In genomic region chr3:49092948-49093852, GRCh38 we compare ENCODE assay signal across 8 cellular contexts. TPM values are rescaled to one million over a fixed set of nuclear protein-coding genes. Genes with fewer than 3 reads are reported as not detected.
DNase-seq lines count a peak whose midpoint lies in the region; ATAC-seq, FAIRE-seq and TF ChIP-seq lines count a peak whose summit lies in the region.

No MANE protein-coding gene starts in this region.

- H3K9ac ChIP-seq in neural progenitor cell, result peak overlapping the region; percentile 94

- POLR2A ChIA-PET in Caco-2 (lab: Charles Lee), result interaction anchor here (0.6 to 3.0 kb wide), 17 partner anchors 11 to 1959 kb away, joined by 3 to 44 read pairs (median 8); partner anchors contain the start of genes CELSR3, IMPDH2, LAMB2 and NDUFAF3

- TSS peak; percentile 86 for BruUV-seq in Caco-2 (replicated peaks; lab: Mats Ljungman, UMichigan)

- H3K27me3 ChIP-seq in Caco-2 (replicated peaks; ENCODE audit: control insufficient read depth, insufficient read depth, low read length) (no peaks in the 10 kb centered on the region), neural progenitor cell (no peaks in the 10 kb centered on the region), stomach (no peaks in the 10 kb centered on the region)

- H3K4me1 Mint-ChIP-seq in Caco-2 (ENCODE audit: low read depth, unreplicated experiment) (no peaks in the 10 kb centered on the region), neural progenitor cell (peaks cover 22% of the 10 kb centered on the region)

- H3K27ac ChIP-seq in neural progenitor cell (peak overlapping the region; percentile 99), stomach (peak overlapping the region; percentile 97 to 99 (median 98))

- H3K4me2 ChIP-seq in neural progenitor cell, result peak overlapping the region; percentile 84

- H3F3A ChIP-seq in neural progenitor cell (ENCODE audit: low read depth), result peaks cover 36% of the 10 kb centered on the region

- ATAC-seq in GM21360 (IDR thresholded peaks at IDR 0.05; ENCODE audit: unreplicated experiment), result peak; percentile 35

- H3K9me3 ChIP-seq in Caco-2 (no peaks in the 10 kb centered on the region), neural progenitor cell (ENCODE audit: low read depth) (no peaks in the 10 kb centered on the region), stomach (no peaks in the 10 kb centered on the region)

- H3K4me1 ChIP-seq in Caco-2, result peaks cover 4% of the 10 kb centered on the region
- peaks cover 19% of the 10 kb centered on the region for H3K4me1 ChIP-seq in neural progenitor cell
- H3K4me1 ChIP-seq in stomach, result peaks cover 25 to 61% (median 58%) of the 10 kb centered on the region in 4 donors

- no peak for FAIRE-seq in RCC 7860 (lab: Jason Lieb, UNC)

- H3K27ac Mint-ChIP-seq in Caco-2 (ENCODE audit: unreplicated experiment) (peak overlapping the region; percentile 99), neural progenitor cell (peak overlapping the region; percentile 81)

- TF ChIP-seq POLR2A in stomach (IDR thresholded peaks at IDR 0.05), result no peak

- H4K20me1 ChIP-seq in neural progenitor cell (ENCODE audit: low read depth), result peaks cover 48% of the 10 kb centered on the region

- peak overlapping the region; percentile 95 for H3K4me3 Mint-ChIP-seq in Caco-2 (ENCODE audit: unreplicated experiment)
- H3K4me3 Mint-ChIP-seq in neural progenitor cell, result peak overlapping the region; percentile 98

- TF ChIP-seq EP300 in stomach (IDR thresholded peaks at IDR 0.05), result no peak

- H2AFZ ChIP-seq in neural progenitor cell (replicated peaks), result peak overlapping the region; percentile 64

- H3K79me2 ChIP-seq in neural progenitor cell (ENCODE audit: low read depth), result peaks cover 53% of the 10 kb centered on the region

- WGBS in stomach, 5 donors, result 0 to 1% (median 0%) methylated on average over 42 to 85 of the region's 85 CpGs

- intact Hi-C loops in Caco-2 (cut with micrococcal nuclease; ENCODE audit: unreplicated experiment) (loop anchor here (1.0 kb wide), 1 partner anchor 104 kb away; no protein-coding TSS in a partner anchor), stomach (cut with DNase I; ENCODE audit: low total_unique reads) (no loop called here)

- DNase-seq in Caco-2, result peak; percentile 75 to 83
- DNase-seq in HT-29 (ENCODE audit: low spot score), result peak; percentile 61
- peak; percentile 37 for DNase-seq in RCC 7860 (ENCODE audit: low spot score)
- DNase-seq in activated effector memory CD4-positive, alpha-beta T cell treated with anti-CD3 and anti-CD28 coated beads, Interleukin-2, amount 50 U/mL, for 16 hours, result peak; percentile 93
- DNase-seq in foreskin fibroblast, result peak; percentile 75 to 93
- DNase-seq in neural progenitor cell (ENCODE audit: low spot score), result peak; percentile 94
- peak; percentile 81 for DNase-seq in stomach

- H3K9me3 Mint-ChIP-seq in Caco-2 (ENCODE audit: unreplicated experiment) (no peaks in the 10 kb centered on the region), neural progenitor cell (no peaks in the 10 kb centered on the region)

- CTCF ChIA-PET in Caco-2 (lab: Charles Lee), result interaction anchor here (0.8 to 2.6 kb wide), 12 partner anchors 19 to 356 kb away, joined by 3 to 20 read pairs (median 4); partner anchors contain the start of genes IMPDH2, LAMB2, NDUFAF3 and USP19

- H3K36me3 ChIP-seq in Caco-2 (ENCODE audit: control insufficient read depth, insufficient read depth, low read length), result no peaks in the 10 kb centered on the region; the same call in 1 of the 2 replicates
- peaks cover 6% of the 10 kb centered on the region for H3K36me3 ChIP-seq in neural progenitor cell
- peaks cover 10 to 40% (median 27%) of the 10 kb centered on the region in 4 donors for H3K36me3 ChIP-seq in stomach

- H3K36me3 Mint-ChIP-seq in Caco-2 (ENCODE audit: insufficient read depth, unreplicated experiment) (peaks cover 63% of the 10 kb centered on the region), neural progenitor cell (peaks cover 8% of the 10 kb centered on the region)

- no peaks in the 10 kb centered on the region for H3K27me3 Mint-ChIP-seq in Caco-2 (ENCODE audit: insufficient read depth, unreplicated experiment)
- H3K27me3 Mint-ChIP-seq in neural progenitor cell (ENCODE audit: insufficient read depth, low read depth), result peaks cover 2% of the 10 kb centered on the region

- peak overlapping the region; percentile 67 for H3K4me3 ChIP-seq in Caco-2 (ENCODE audit: low read depth, low read length)
- H3K4me3 ChIP-seq in foreskin fibroblast (ENCODE audit: low read depth in 1 of 2, low read length in 2 of 2), result peak overlapping the region; percentile 76 to 99
- peak overlapping the region; percentile 78 for H3K4me3 ChIP-seq in neural progenitor cell
- H3K4me3 ChIP-seq in stomach, result peak overlapping the region; percentile 94 to 100 (median 98)

- TF ChIP-seq CTCF in Caco-2 (IDR thresholded peaks at IDR 0.05; ENCODE audit: insufficient read depth in 1 of 2, low read depth in 1 of 2, low read length in 1 of 2, severe bottlenecking in 1 of 2, unreplicated experiment in 1 of 2), result no peak
- TF ChIP-seq CTCF in foreskin fibroblast (IDR thresholded peaks at IDR 0.05; ENCODE audit: low read depth, low read length), result no peak
- TF ChIP-seq CTCF in neural progenitor cell (IDR thresholded peaks at IDR 0.05), result no peak
- no peak for TF ChIP-seq CTCF in stomach (IDR thresholded peaks at IDR 0.05)

RNA-seq across cellular contexts. Expression of gene QRICH1, which starts 0.7 kb away (rescaled TPM):
- 112 and 119 TPM in 2 replicates for total RNA-seq in Caco-2 (2022)
- 51.6 and 74.4 TPM in 2 replicates for total RNA-seq in HT-29 (2014; rRNA removed; shearing (Covaris generic))
- total RNA-seq in neural progenitor cell (ENCODE audit: low replicate concordance), result 167 and 208 TPM in 2 replicates
- 100 to 1,000 TPM in 1 of 5 donors, 10 to 100 TPM in 4; 27.2 to 105 (median 63.4) TPM for total RNA-seq in stomach
- polyA plus RNA-seq in stomach, result 10 to 100 TPM; 16.1 to 29.7 (median 19.4) TPM

RNA-seq across cellular contexts. Expression of gene QARS1, which starts 11.4 kb away (rescaled TPM):
- 361 and 386 TPM in 2 replicates for total RNA-seq in Caco-2 (2022)
- 272 and 291 TPM in 2 replicates for total RNA-seq in HT-29 (2014; rRNA removed; shearing (Covaris generic))
- total RNA-seq in neural progenitor cell (ENCODE audit: low replicate concordance), result 240 and 347 TPM in 2 replicates
- total RNA-seq in stomach, result 100 to 1,000 TPM; 151 to 418 (median 217) TPM
- polyA plus RNA-seq in stomach, result 100 to 1,000 TPM; 241 to 303 (median 265) TPM

RNA-seq across cellular contexts. Expression of gene USP19, which starts 27.4 kb away (rescaled TPM):
- total RNA-seq in Caco-2 (2022) (55.9 and 56.4 TPM in 2 replicates), neural progenitor cell (ENCODE audit: low replicate concordance) (36.0 and 60.6 TPM in 2 replicates), stomach (10 to 100 TPM; 21.6 to 77.2 (median 57.1) TPM)
- 39.3 and 49.3 TPM in 2 replicates for total RNA-seq in HT-29 (2014; rRNA removed; shearing (Covaris generic))
- 10 to 100 TPM; 15.6 to 16.6 (median 15.7) TPM for polyA plus RNA-seq in stomach

RNA-seq across cellular contexts. Expression of gene LAMB2, which starts 39.6 kb away (rescaled TPM):
- total RNA-seq in Caco-2 (2022) (181 and 189 TPM in 2 replicates), neural progenitor cell (ENCODE audit: low replicate concordance) (75.4 and 137 TPM in 2 replicates), stomach (100 to 1,000 TPM; 195 to 578 (median 552) TPM)
- 49.5 and 56.8 TPM in 2 replicates for total RNA-seq in HT-29 (2014; rRNA removed; shearing (Covaris generic))
- 100 to 1,000 TPM; 198 to 333 (median 200) TPM for polyA plus RNA-seq in stomach

Comparison
In these comparisons a context has a peak if more than half of its experiments do, and no peak if none do; other contexts are left out.
1. Peak in every context shown above with its lines: DNase-seq, ATAC-seq, H3K4me3 ChIP-seq and H3K27ac ChIP-seq.
2. DNase-seq: peak in every context shown above with its lines; median percentile 94 in neural progenitor cell; 93 in activated effector memory CD4-positive, alpha-beta T cell treated with anti-CD3 and anti-CD28 coated beads, Interleukin-2, amount 50 U/mL, for 16 hours; 84 in foreskin fibroblast; 81 in stomach; 79 in Caco-2; 61 in HT-29; 37 in RCC 7860.